ENCODE assay signal across 9 cellular contexts in genomic region chr5:122312670-122312988, GRCh38.
DNase-seq lines count a peak whose midpoint lies in the region; ATAC-seq and TF ChIP-seq lines count a peak whose summit lies in the region.
"Had no signal": no experiment of that assay in that cellular context is flagged by ENCODE, and none has a peak within 500 bp of the region (broad histone marks: within the 10 kb centered on the region; RNA-seq: fewer than 3 reads in every experiment).

No MANE protein-coding gene starts in this region.

- peak; percentile 23 to 44 for DNase-seq in SHP77 (lab: John Stamatoyannopoulos, UW)
- no peak for DNase-seq in SHP77 treated with DMSO at 0.1 percent for 48 hours (lab: John Stamatoyannopoulos, UW)
- peak in 32 of 42 donors; percentile 10 to 69 (median 40) for DNase-seq in head of caudate nucleus
- peak; percentile 16 for DNase-seq in pons (ENCODE audit: low spot score)
- no peak for DNase-seq in NAMALWA (ENCODE audit: low spot score)
- no peak for DNase-seq in activated CD8-positive, alpha-beta memory T cell treated with anti-CD3 and anti-CD28 coated beads, Interleukin-2, amount 50 U/mL, for 4 hours
- DNase-seq: DND-41 had no signal

- ATAC-seq in SK-N-SH treated with all-trans-retinoic acid at 6 μM for 48 hours, result peak; percentile 82
- no peak for ATAC-seq in HG03469 (IDR thresholded peaks at IDR 0.05; ENCODE audit: unreplicated experiment)

- intact Hi-C loops in head of caudate nucleus (cut with DNase I), result no loop called here

TF ChIP-seq in SK-N-SH treated with all-trans-retinoic acid at 6 μM for 48 hours, 23 proteins besides CTCF, POLR2A, EP300 and RAD21:
- TF ChIP-seq ZFP3 (CRISPR knock-in tag; IDR thresholded peaks at IDR 0.05) (no peak), POU6F1 (CRISPR knock-in tag; IDR thresholded peaks at IDR 0.05; ENCODE audit: borderline replicate concordance, low read depth) (no peak), SNAI2 (CRISPR knock-in tag; IDR thresholded peaks at IDR 0.05) (no peak), CREB5 (CRISPR knock-in tag; IDR thresholded peaks at IDR 0.05; ENCODE audit: low read depth) (no peak), OSR1 (CRISPR knock-in tag; IDR thresholded peaks at IDR 0.05) (no peak), TSHZ2 (CRISPR knock-in tag; IDR thresholded peaks at IDR 0.05) (no peak), ZFP30 (CRISPR knock-in tag; IDR thresholded peaks at IDR 0.05) (no peak)

Comparison
In these comparisons a context has a peak if more than half of its experiments do, and no peak if none do; other contexts are left out.
1. DNase-seq: peak in SHP77 (2 of 2), head of caudate nucleus (32 of 42) and pons (single experiment); none in SHP77 treated with DMSO at 0.1 percent for 48 hours (single experiment), NAMALWA (single experiment) and activated CD8-positive, alpha-beta memory T cell treated with anti-CD3 and anti-CD28 coated beads, Interleukin-2, amount 50 U/mL, for 4 hours (single experiment).